ENCODE assay signal across 15 cellular contexts in the genomic region with DNA sequence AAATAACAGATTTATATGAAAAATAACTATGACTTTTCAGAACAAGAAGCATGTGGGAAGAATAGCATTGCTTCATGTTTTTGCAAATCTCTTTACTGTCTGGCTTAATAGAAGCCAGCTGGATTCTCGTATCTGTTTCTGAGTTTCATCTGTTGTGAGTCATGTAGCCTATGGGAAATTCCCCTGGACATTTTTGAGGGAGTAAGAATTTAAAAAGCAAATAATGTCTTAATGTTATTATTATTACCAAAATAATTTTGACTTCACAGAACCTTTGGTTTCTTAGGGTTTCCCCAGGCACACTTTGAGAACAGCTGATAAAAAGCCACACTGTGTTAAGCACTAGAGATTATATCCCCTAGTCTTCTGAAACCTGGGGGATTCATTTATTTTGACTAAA.
DNase-seq lines count a peak whose midpoint lies in the region; ATAC-seq and TF ChIP-seq lines count a peak whose summit lies in the region.
"Had no signal": no experiment of that assay in that cellular context is flagged by ENCODE, and none has a peak within 500 bp of the region (broad histone marks: within the 10 kb centered on the region; RNA-seq: fewer than 3 reads in every experiment).

No MANE protein-coding gene starts in this region.

- no peaks in the 10 kb centered on the region for H4K20me1 ChIP-seq in OCI-LY3 (ENCODE audit: insufficient read depth, low read length)
- no peaks in the 10 kb centered on the region for H4K20me1 ChIP-seq in fibroblast of lung (ENCODE audit: control insufficient read depth, extremely low read depth, insufficient read depth, low read length)

- ATAC-seq in GM21825 (IDR thresholded peaks at IDR 0.05; ENCODE audit: unreplicated experiment): peak; percentile 51
- no peak for ATAC-seq in HG03520 (IDR thresholded peaks at IDR 0.05; ENCODE audit: unreplicated experiment)
- no peak for ATAC-seq in GM19395 (IDR thresholded peaks at IDR 0.05; ENCODE audit: unreplicated experiment)
- ATAC-seq: natural killer cell had no signal

- H3K9me3 ChIP-seq in OCI-LY3 (ENCODE audit: insufficient read depth, low read length) (no peaks in the 10 kb centered on the region; the same call in 1 of the 2 replicates), fibroblast of lung (ENCODE audit: control insufficient read depth, insufficient read depth, low read depth, low read length) (no peaks in the 10 kb centered on the region), Peyer's patch (peaks cover 0 to 3% (median 0%) of the 10 kb centered on the region in 4 donors)

- TF ChIP-seq POLR2A in Peyer's patch (IDR thresholded peaks at IDR 0.05): no peak

- H3K4me3 ChIP-seq in OCI-LY3 (ENCODE audit: low read length): no peak overlapping the region
- H3K4me3 ChIP-seq in fibroblast of lung (replicated peaks in 1 of 4; ENCODE audit: control extremely low read depth in 1 of 4, insufficient read depth in 1 of 4, low read depth in 3 of 4, low read length in 4 of 4): no peak overlapping the region
- no peak overlapping the region for H3K4me3 ChIP-seq in Peyer's patch
- H3K4me3 ChIP-seq: stomach had no signal

- H3K79me2 ChIP-seq in OCI-LY3 (ENCODE audit: low read length) (no peaks in the 10 kb centered on the region), fibroblast of lung (ENCODE audit: control insufficient read depth, insufficient read depth, low read length) (no peaks in the 10 kb centered on the region)

- H3K9ac ChIP-seq in OCI-LY3 (ENCODE audit: low read length) (no peak overlapping the region), fibroblast of lung (ENCODE audit: insufficient read depth, low read length) (no peak overlapping the region)

- H3K4me1 ChIP-seq in OCI-LY3 (ENCODE audit: low read length) (peaks cover 20% of the 10 kb centered on the region), fibroblast of lung (ENCODE audit: control insufficient read depth, extremely low read depth, insufficient read depth, low read length) (peaks cover 6% of the 10 kb centered on the region), Peyer's patch (no peaks in the 10 kb centered on the region)
- H3K4me1 ChIP-seq: stomach had no signal

- no peak for TF ChIP-seq CTCF in OCI-LY3 (IDR thresholded peaks at IDR 0.05; ENCODE audit: low read depth, low read length)
- TF ChIP-seq CTCF in fibroblast of lung (conservative IDR thresholded peaks at IDR 0.05 in 1 of 2, IDR thresholded peaks at IDR 0.05 in 1 of 2; ENCODE audit: low read depth in 1 of 2, low read length in 2 of 2): no peak
- no peak for TF ChIP-seq CTCF in Peyer's patch (IDR thresholded peaks at IDR 0.05)

- H3K4me2 ChIP-seq in OCI-LY3 (ENCODE audit: low read length) (peak overlapping the region; percentile 13; the same call in 1 of the 2 replicates), fibroblast of lung (ENCODE audit: extremely low read depth, insufficient read depth, low read length) (no peak overlapping the region)

- DNase-seq in A172 (ENCODE audit: low spot score): peak; percentile 18
- DNase-seq in fibroblast of lung (ENCODE audit: low read depth in 2 of 2): peak; percentile 77 to 84
- DNase-seq in Peyer's patch: no peak
- no peak for DNase-seq in stimulated activated CD4-positive, alpha-beta T cell treated with anti-CD3 and anti-CD28 coated beads, Interleukin-15, amount 100 ng/mL, for 24 hours
- DNase-seq: 8988T, GDM1, natural killer cell, NCI-H2171, RPMI8226, stomach, WERI-Rb-1 had no signal

- H3K27me3 ChIP-seq in OCI-LY3 (ENCODE audit: low read depth, low read length): no peaks in the 10 kb centered on the region
- H3K27me3 ChIP-seq in fibroblast of lung (ENCODE audit: control insufficient read depth, insufficient read depth, low read length): no peaks in the 10 kb centered on the region
- no peaks in the 10 kb centered on the region for H3K27me3 ChIP-seq in Peyer's patch
- H3K27me3 ChIP-seq: stomach had no signal

- H2AFZ ChIP-seq in OCI-LY3 (ENCODE audit: low read depth, low read length): no peak overlapping the region
- H2AFZ ChIP-seq in fibroblast of lung (ENCODE audit: low read length): no peak overlapping the region

- H3K27ac ChIP-seq in OCI-LY3 (ENCODE audit: low read length) (no peak overlapping the region), fibroblast of lung (ENCODE audit: insufficient read depth, low read length) (no peak overlapping the region), Peyer's patch (no peak overlapping the region)
- H3K27ac ChIP-seq: stomach, WERI-Rb-1 had no signal

- H3K36me3 ChIP-seq in OCI-LY3 (replicated peaks; ENCODE audit: low read depth, low read length) (no peaks in the 10 kb centered on the region), fibroblast of lung (ENCODE audit: control insufficient read depth, insufficient read depth, low read length) (no peaks in the 10 kb centered on the region), Peyer's patch (no peaks in the 10 kb centered on the region)
- H3K36me3 ChIP-seq: stomach, WERI-Rb-1 had no signal

Comparison
In these comparisons a context has a peak if more than half of its experiments do, and no peak if none do; other contexts are left out.
1. DNase-seq: peak in A172 (single experiment) and fibroblast of lung (2 of 2); none in Peyer's patch (0 of 3) and stimulated activated CD4-positive, alpha-beta T cell treated with anti-CD3 and anti-CD28 coated beads, Interleukin-15, amount 100 ng/mL, for 24 hours (single experiment).